In genomic region chr11:35011944-35012343, GRCh38 we compare ENCODE assay signal across 11 cellular contexts.
DNase-seq lines count a peak whose midpoint lies in the region; ATAC-seq lines count a peak whose summit lies in the region.
"Had no signal": no experiment of that assay in that cellular context is flagged by ENCODE, and none has a peak within 500 bp of the region (broad histone marks: within the 10 kb centered on the region; RNA-seq: fewer than 3 reads in every experiment).

No MANE protein-coding gene starts in this region.

- peaks cover 23 to 25% of the 10 kb centered on the region in 2 donors for H3K4me1 ChIP-seq in naive thymus-derived CD4-positive, alpha-beta T cell (ENCODE audit: control insufficient read depth in 2 of 2, insufficient read depth in 2 of 2, low read length in 2 of 2)

- intact Hi-C loops in naive thymus-derived CD4-positive, alpha-beta T cell (cut with micrococcal nuclease), result loop anchor here (1.0 to 5.0 kb wide), 11 partner anchors 14 to 330 kb away; partner anchors contain the start of gene CD44 (in 1 of the 2)

- H3K9me3 Mint-ChIP-seq in activated CD4-positive, alpha-beta T cell treated with anti-CD3 and anti-CD28 coated beads, Interleukin-2, amount 10 ng/mL, durations not matched to agents 7 days and 5 days, result peaks cover 2% of the 10 kb centered on the region
- H3K9me3 Mint-ChIP-seq in T-helper 2 cell treated with Interferon-gamma antibody and Interleukin-4, amounts not matched to agents 5 μg/mL and 100 μg/mL, for 36 hours, result no peaks in the 10 kb centered on the region
- no peaks in the 10 kb centered on the region for H3K9me3 Mint-ChIP-seq in naive thymus-derived CD4-positive, alpha-beta T cell

- H3K36me3 ChIP-seq in naive thymus-derived CD4-positive, alpha-beta T cell (ENCODE audit: control insufficient read depth in 2 of 3, insufficient read depth in 3 of 3, low read length in 3 of 3), result no peaks in the 10 kb centered on the region

- H3K27me3 ChIP-seq in naive thymus-derived CD4-positive, alpha-beta T cell (ENCODE audit: control insufficient read depth in 2 of 2, insufficient read depth in 2 of 2, low read length in 2 of 2), result no peaks in the 10 kb centered on the region

- peak overlapping the region; percentile 61 for H3K27ac ChIP-seq in naive thymus-derived CD4-positive, alpha-beta T cell (ENCODE audit: low read depth, low read length)

- H3K36me3 Mint-ChIP-seq in activated CD4-positive, alpha-beta T cell treated with anti-CD3 and anti-CD28 coated beads, Interleukin-2, amount 10 ng/mL, durations not matched to agents 7 days and 5 days (ENCODE audit: low read depth), result peaks cover 4% of the 10 kb centered on the region
- no peaks in the 10 kb centered on the region for H3K36me3 Mint-ChIP-seq in T-helper 2 cell treated with Interferon-gamma antibody and Interleukin-4, amounts not matched to agents 5 μg/mL and 100 μg/mL, for 36 hours (ENCODE audit: low read depth)
- H3K36me3 Mint-ChIP-seq in naive thymus-derived CD4-positive, alpha-beta T cell, result peaks cover 0 to 5% (median 0%) of the 10 kb centered on the region in 5 donors

- DNase-seq in activated CD4-positive, alpha-beta T cell treated with anti-CD3 and anti-CD28 coated beads, Interleukin-2, amount 10 ng/mL, durations not matched to agents 7 days and 5 days, result no peak
- DNase-seq in activated CD4-positive, alpha-beta T cell treated with anti-CD3 and anti-CD28 coated beads for 4 hours, result no peak
- no peak for DNase-seq in T-helper 2 cell treated with Interferon-gamma antibody and Interleukin-4, amounts not matched to agents 5 μg/mL and 100 μg/mL, for 36 hours (ENCODE audit: low spot score)
- DNase-seq in naive thymus-derived CD4-positive, alpha-beta T cell, result no peak
- no peak for DNase-seq in glomerular visceral epithelial cell (ENCODE audit: extremely low spot score)
- DNase-seq in effector CD4-positive, alpha-beta T cell, result no peak
- DNase-seq: NCI-H774, occipital lobe, SIG-M5 had no signal

- peak overlapping the region; percentile 71 for H3K27ac Mint-ChIP-seq in activated CD4-positive, alpha-beta T cell treated with anti-CD3 and anti-CD28 coated beads, Interleukin-2, amount 10 ng/mL, durations not matched to agents 7 days and 5 days
- peak overlapping the region; percentile 87 for H3K27ac Mint-ChIP-seq in T-helper 2 cell treated with Interferon-gamma antibody and Interleukin-4, amounts not matched to agents 5 μg/mL and 100 μg/mL, for 36 hours
- H3K27ac Mint-ChIP-seq in naive thymus-derived CD4-positive, alpha-beta T cell, result peak overlapping the region in 7 of 9 donors; percentile 70 to 95 (median 89)

- H3K9me3 ChIP-seq in naive thymus-derived CD4-positive, alpha-beta T cell (ENCODE audit: control insufficient read depth in 2 of 3, low read length in 3 of 3), result no peaks in the 10 kb centered on the region

- no peak overlapping the region for H3K4me3 ChIP-seq in naive thymus-derived CD4-positive, alpha-beta T cell (ENCODE audit: low read length)

- peaks cover 34% of the 10 kb centered on the region for H3K4me1 Mint-ChIP-seq in activated CD4-positive, alpha-beta T cell treated with anti-CD3 and anti-CD28 coated beads, Interleukin-2, amount 10 ng/mL, durations not matched to agents 7 days and 5 days
- peaks cover 48% of the 10 kb centered on the region for H3K4me1 Mint-ChIP-seq in T-helper 2 cell treated with Interferon-gamma antibody and Interleukin-4, amounts not matched to agents 5 μg/mL and 100 μg/mL, for 36 hours (ENCODE audit: low read depth)
- peaks cover 21 to 47% (median 32%) of the 10 kb centered on the region in 7 donors for H3K4me1 Mint-ChIP-seq in naive thymus-derived CD4-positive, alpha-beta T cell

- H3K4me3 Mint-ChIP-seq in activated CD4-positive, alpha-beta T cell treated with anti-CD3 and anti-CD28 coated beads, Interleukin-2, amount 10 ng/mL, durations not matched to agents 7 days and 5 days, result no peak overlapping the region
- no peak overlapping the region for H3K4me3 Mint-ChIP-seq in T-helper 2 cell treated with Interferon-gamma antibody and Interleukin-4, amounts not matched to agents 5 μg/mL and 100 μg/mL, for 36 hours
- H3K4me3 Mint-ChIP-seq in naive thymus-derived CD4-positive, alpha-beta T cell, result peak overlapping the region in 4 of 10 donors; percentile 37 to 72 (median 54)

- POLR2A ChIA-PET in activated CD4-positive, alpha-beta T cell treated with anti-CD3 and anti-CD28 coated beads, Interleukin-2, amount 10 ng/mL, durations not matched to agents 7 days and 5 days (lab: Charles Lee), result no interaction called here
- POLR2A ChIA-PET in naive thymus-derived CD4-positive, alpha-beta T cell (lab: Charles Lee), result interaction anchor here (0.7 to 1.4 kb wide), 6 partner anchors 20 to 1120 kb away, joined by 3 to 8 read pairs (median 4); no protein-coding TSS in a partner anchor

- peaks cover 14% of the 10 kb centered on the region for H3K27me3 Mint-ChIP-seq in activated CD4-positive, alpha-beta T cell treated with anti-CD3 and anti-CD28 coated beads, Interleukin-2, amount 10 ng/mL, durations not matched to agents 7 days and 5 days
- peaks cover 25% of the 10 kb centered on the region for H3K27me3 Mint-ChIP-seq in T-helper 2 cell treated with Interferon-gamma antibody and Interleukin-4, amounts not matched to agents 5 μg/mL and 100 μg/mL, for 36 hours (ENCODE audit: low read depth)
- H3K27me3 Mint-ChIP-seq in naive thymus-derived CD4-positive, alpha-beta T cell, result peaks cover 0 to 40% (median 0%) of the 10 kb centered on the region in 5 donors

- ATAC-seq in HG02981 (IDR thresholded peaks at IDR 0.05; ENCODE audit: unreplicated experiment) (peak; percentile 10), GM19397 (IDR thresholded peaks at IDR 0.05; ENCODE audit: unreplicated experiment) (no peak)
- ATAC-seq in naive thymus-derived CD4-positive, alpha-beta T cell, result no peak

- CTCF ChIA-PET in activated CD4-positive, alpha-beta T cell treated with anti-CD3 and anti-CD28 coated beads, Interleukin-2, amount 10 ng/mL, durations not matched to agents 7 days and 5 days (lab: Charles Lee), result interaction anchor here (0.9 to 1.3 kb wide), 2 partner anchors 37 to 106 kb away, joined by 3 read pairs; no protein-coding TSS in a partner anchor
- CTCF ChIA-PET in naive thymus-derived CD4-positive, alpha-beta T cell (lab: Charles Lee), result interaction anchor here (1.5 to 1.9 kb wide), 2 partner anchors 12 to 67 kb away, joined by 4 to 7 read pairs; no protein-coding TSS in a partner anchor
